Comparison of ENCODE assay signal across 17 cellular contexts in genomic region chr13:23946067-23946466, GRCh38. TPM values are rescaled to one million over a fixed set of nuclear protein-coding genes. Genes with fewer than 3 reads are reported as not detected.
DNase-seq lines count a peak whose midpoint lies in the region; ATAC-seq and TF ChIP-seq lines count a peak whose summit lies in the region.
"Had no signal": no experiment of that assay in that cellular context is flagged by ENCODE, and none has a peak within 500 bp of the region (broad histone marks: within the 10 kb centered on the region; RNA-seq: fewer than 3 reads in every experiment).

No MANE protein-coding gene starts in this region.

- no peak overlapping the region for H3K4me2 ChIP-seq in mesendoderm (ENCODE audit: low read length)

- H3K4ac ChIP-seq in mesendoderm (ENCODE audit: low read depth, low read length) = no peak overlapping the region

- H3K79me1 ChIP-seq in mesendoderm (ENCODE audit: low read length) = no peaks in the 10 kb centered on the region

- no peak overlapping the region for H3K9ac ChIP-seq in mesendoderm (ENCODE audit: low read length)

- DNase-seq in Right ventricle myocardium superior = no peak
- DNase-seq in Right ventricle myocardium inferior (ENCODE audit: missing footprints) = no peak
- no peak for DNase-seq in astrocyte of the spinal cord (ENCODE audit: low read depth, low spot score)
- DNase-seq in mesendoderm = no peak
- no peak for DNase-seq in upper lobe of right lung
- DNase-seq in stimulated activated CD4-positive, alpha-beta T cell treated with anti-CD3 and anti-CD28 coated beads, Interleukin-4, amount 100 ng/mL, for 24 hours = no peak
- no peak for DNase-seq in cerebellar cortex (ENCODE audit: low spot score)
- DNase-seq: CD8-positive, alpha-beta T cell; COR-L47; DMS153; DND-41; GDM1 had no signal

- H3K36me3 ChIP-seq in mesendoderm (ENCODE audit: control insufficient read depth, insufficient read depth, low read length) = no peaks in the 10 kb centered on the region
- no peaks in the 10 kb centered on the region for H3K36me3 ChIP-seq in upper lobe of right lung

- H3K27me3 ChIP-seq in mesendoderm (ENCODE audit: insufficient read depth, low read length, poor library complexity) (no peaks in the 10 kb centered on the region), upper lobe of right lung (no peaks in the 10 kb centered on the region)

- TF ChIP-seq CTCF in astrocyte of the spinal cord (IDR thresholded peaks at IDR 0.05; ENCODE audit: low read depth, low read length) = no peak
- TF ChIP-seq CTCF in upper lobe of right lung (IDR thresholded peaks at IDR 0.05) = no peak

- H2AK5ac ChIP-seq in mesendoderm (ENCODE audit: low read length) = no peak overlapping the region

- no peaks in the 10 kb centered on the region for H3K4me1 ChIP-seq in mesendoderm (ENCODE audit: control insufficient read depth, low read depth, low read length)
- H3K4me1 ChIP-seq in upper lobe of right lung = no peaks in the 10 kb centered on the region

- no peak overlapping the region for H3K23ac ChIP-seq in mesendoderm (ENCODE audit: low read length)

- H2BK5ac ChIP-seq in mesendoderm (ENCODE audit: low read length) = no peak overlapping the region

- H2BK120ac ChIP-seq in mesendoderm (ENCODE audit: low read depth, low read length) = no peak overlapping the region

- H3K18ac ChIP-seq in mesendoderm (ENCODE audit: low read length) = no peak overlapping the region

- peak overlapping the region; percentile 4 for H3K4me3 ChIP-seq in astrocyte of the spinal cord (ENCODE audit: low read depth, low read length)
- H3K4me3 ChIP-seq in mesendoderm (ENCODE audit: low read length) = no peak overlapping the region
- no peak overlapping the region for H3K4me3 ChIP-seq in upper lobe of right lung

- H3K27ac ChIP-seq in mesendoderm (ENCODE audit: low read depth, low read length) (peak overlapping the region; percentile 14), upper lobe of right lung (no peak overlapping the region)
- H3K27ac ChIP-seq: 22Rv1 had no signal

- in situ Hi-C loops in astrocyte of the spinal cord (cut with HindIII; ENCODE audit: low sequenced_read_pairs) = no loop called here

- peak; percentile 41 for ATAC-seq in Right ventricle myocardium superior (ENCODE audit: poor library complexity)
- no peak for ATAC-seq in Right ventricle myocardium inferior
- ATAC-seq in upper lobe of right lung = peak; percentile 23
- no peak for ATAC-seq in GM18517 (IDR thresholded peaks at IDR 0.05; ENCODE audit: unreplicated experiment)
- ATAC-seq: CD8-positive, alpha-beta T cell had no signal

- H4K8ac ChIP-seq in mesendoderm (ENCODE audit: low read depth, low read length) = no peak overlapping the region

- no peak overlapping the region for H2BK15ac ChIP-seq in mesendoderm (replicated peaks; ENCODE audit: low read depth)

- no peak overlapping the region for H3K56ac ChIP-seq in mesendoderm (ENCODE audit: low read length)

- intact Hi-C loops in Right ventricle myocardium superior (cut with DNase I) = no loop called here
- intact Hi-C loops in Right ventricle myocardium inferior (cut with DNase I) = no loop called here
- intact Hi-C loops in upper lobe of right lung (cut with DNase I) = no loop called here

- no peaks in the 10 kb centered on the region for H3K79me2 ChIP-seq in mesendoderm (ENCODE audit: control insufficient read depth, insufficient read depth, low read length)

- H4K5ac ChIP-seq in mesendoderm (ENCODE audit: low read length) = no peak overlapping the region

- H3K9me3 ChIP-seq in upper lobe of right lung = no peaks in the 10 kb centered on the region

- 100% methylated on average over 3 of the region's 19 CpGs for WGBS in mesendoderm (ENCODE audit: extremely low coverage, insufficient coverage, low lambda C conversion rate)

RNA-seq across cellular contexts. Expression of gene C1QTNF9B, which starts 48.8 kb away (rescaled TPM):
- total RNA-seq in Right ventricle myocardium superior = 1.9 TPM
- 3.1 TPM for total RNA-seq in Right ventricle myocardium inferior
- not detected for polyA plus RNA-seq in mesendoderm (2013, experiment 1 of 2)
- polyA plus RNA-seq in mesendoderm (2013, experiment 2 of 2) = not detected
- total RNA-seq in upper lobe of right lung = not detected
- total RNA-seq: A673; CD8-positive, alpha-beta T cell had no signal
- polyA plus RNA-seq: BJ, CD14-positive monocyte had no signal

RNA-seq across cellular contexts. Expression of gene MIPEP, which starts 56.9 kb away (rescaled TPM):
- total RNA-seq in Right ventricle myocardium superior = 45.1 TPM
- 37.7 TPM for total RNA-seq in Right ventricle myocardium inferior
- polyA plus RNA-seq in mesendoderm (2013, experiment 1 of 2) = 18.2 TPM
- polyA plus RNA-seq in mesendoderm (2013, experiment 2 of 2) = 20.5 TPM
- total RNA-seq in upper lobe of right lung = 13.3 TPM

Comparison
In these comparisons a context has a peak if more than half of its experiments do, and no peak if none do; other contexts are left out.
1. ATAC-seq: peak in Right ventricle myocardium superior (single experiment) and upper lobe of right lung (single experiment); none in Right ventricle myocardium inferior (single experiment) and GM18517 (single experiment).